ENCODE assay signal across 3 cellular contexts in the genomic region with DNA sequence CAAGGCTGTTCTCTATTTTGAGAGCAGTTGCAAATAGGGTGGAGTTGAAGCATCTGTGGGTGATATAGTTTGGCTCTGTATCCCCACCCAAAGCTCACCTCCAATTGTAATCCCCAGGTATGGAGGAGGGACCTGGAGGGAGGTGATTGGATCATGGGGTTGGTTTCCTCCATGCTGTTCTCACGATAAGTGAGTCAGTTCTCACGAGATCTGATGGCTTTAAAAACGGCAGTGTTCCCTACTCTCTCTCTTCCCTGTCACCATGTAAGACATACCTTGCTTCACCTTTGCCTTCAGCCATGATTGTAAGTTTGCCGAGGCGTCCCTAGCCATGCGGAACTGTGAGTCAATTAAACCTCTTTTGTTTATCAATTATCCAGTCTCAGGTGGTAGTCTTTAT.
TF ChIP-seq lines count a peak whose summit lies in the region.

No MANE protein-coding gene starts in this region.

TF ChIP-seq in SK-N-SH, 30 proteins besides CTCF, POLR2A, EP300 and RAD21 (continued from another document and continues in another):
- TF ChIP-seq, protein P1, sequence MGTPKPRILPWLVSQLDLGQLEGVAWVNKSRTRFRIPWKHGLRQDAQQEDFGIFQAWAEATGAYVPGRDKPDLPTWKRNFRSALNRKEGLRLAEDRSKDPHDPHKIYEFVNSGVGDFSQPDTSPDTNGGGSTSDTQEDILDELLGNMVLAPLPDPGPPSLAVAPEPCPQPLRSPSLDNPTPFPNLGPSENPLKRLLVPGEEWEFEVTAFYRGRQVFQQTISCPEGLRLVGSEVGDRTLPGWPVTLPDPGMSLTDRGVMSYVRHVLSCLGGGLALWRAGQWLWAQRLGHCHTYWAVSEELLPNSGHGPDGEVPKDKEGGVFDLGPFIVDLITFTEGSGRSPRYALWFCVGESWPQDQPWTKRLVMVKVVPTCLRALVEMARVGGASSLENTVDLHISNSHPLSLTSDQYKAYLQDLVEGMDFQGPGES (IDR thresholded peaks at IDR 0.05; ENCODE audit: low read depth, low read length), result no peak
- TF ChIP-seq GABPA (IDR thresholded peaks at IDR 0.05; ENCODE audit: low read depth) (no peak), CHD2 (IDR thresholded peaks at IDR 0.05; ENCODE audit: low read length, partially characterized antibody) (no peak), TCF12 (IDR thresholded peaks at IDR 0.05) (no peak), EZH2phosphoT487 (IDR thresholded peaks at IDR 0.05; ENCODE audit: borderline replicate concordance, low read depth) (no peak), ELF1 (IDR thresholded peaks at IDR 0.05) (no peak), GATA2 (CRISPR knock-in tag; IDR thresholded peaks at IDR 0.05) (no peak), NFIC (IDR thresholded peaks at IDR 0.05; ENCODE audit: borderline replicate concordance) (no peak), NRF1 (IDR thresholded peaks at IDR 0.05; ENCODE audit: low read depth, low read length) (no peak), RCOR1 (IDR thresholded peaks at IDR 0.05; ENCODE audit: low read length) (no peak), SMC3 (IDR thresholded peaks at IDR 0.05; ENCODE audit: low read depth, low read length) (no peak), RFX5 (IDR thresholded peaks at IDR 0.05; ENCODE audit: low read length) (no peak), POLR2AphosphoS5 (IDR thresholded peaks at IDR 0.05; ENCODE audit: low read depth, low read length) (no peak)
- TF ChIP-seq, protein P2, sequence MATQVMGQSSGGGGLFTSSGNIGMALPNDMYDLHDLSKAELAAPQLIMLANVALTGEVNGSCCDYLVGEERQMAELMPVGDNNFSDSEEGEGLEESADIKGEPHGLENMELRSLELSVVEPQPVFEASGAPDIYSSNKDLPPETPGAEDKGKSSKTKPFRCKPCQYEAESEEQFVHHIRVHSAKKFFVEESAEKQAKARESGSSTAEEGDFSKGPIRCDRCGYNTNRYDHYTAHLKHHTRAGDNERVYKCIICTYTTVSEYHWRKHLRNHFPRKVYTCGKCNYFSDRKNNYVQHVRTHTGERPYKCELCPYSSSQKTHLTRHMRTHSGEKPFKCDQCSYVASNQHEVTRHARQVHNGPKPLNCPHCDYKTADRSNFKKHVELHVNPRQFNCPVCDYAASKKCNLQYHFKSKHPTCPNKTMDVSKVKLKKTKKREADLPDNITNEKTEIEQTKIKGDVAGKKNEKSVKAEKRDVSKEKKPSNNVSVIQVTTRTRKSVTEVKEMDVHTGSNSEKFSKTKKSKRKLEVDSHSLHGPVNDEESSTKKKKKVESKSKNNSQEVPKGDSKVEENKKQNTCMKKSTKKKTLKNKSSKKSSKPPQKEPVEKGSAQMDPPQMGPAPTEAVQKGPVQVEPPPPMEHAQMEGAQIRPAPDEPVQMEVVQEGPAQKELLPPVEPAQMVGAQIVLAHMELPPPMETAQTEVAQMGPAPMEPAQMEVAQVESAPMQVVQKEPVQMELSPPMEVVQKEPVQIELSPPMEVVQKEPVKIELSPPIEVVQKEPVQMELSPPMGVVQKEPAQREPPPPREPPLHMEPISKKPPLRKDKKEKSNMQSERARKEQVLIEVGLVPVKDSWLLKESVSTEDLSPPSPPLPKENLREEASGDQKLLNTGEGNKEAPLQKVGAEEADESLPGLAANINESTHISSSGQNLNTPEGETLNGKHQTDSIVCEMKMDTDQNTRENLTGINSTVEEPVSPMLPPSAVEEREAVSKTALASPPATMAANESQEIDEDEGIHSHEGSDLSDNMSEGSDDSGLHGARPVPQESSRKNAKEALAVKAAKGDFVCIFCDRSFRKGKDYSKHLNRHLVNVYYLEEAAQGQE (IDR thresholded peaks at IDR 0.05; ENCODE audit: low read depth, low read length), result no peak
- TF ChIP-seq, protein P3, sequence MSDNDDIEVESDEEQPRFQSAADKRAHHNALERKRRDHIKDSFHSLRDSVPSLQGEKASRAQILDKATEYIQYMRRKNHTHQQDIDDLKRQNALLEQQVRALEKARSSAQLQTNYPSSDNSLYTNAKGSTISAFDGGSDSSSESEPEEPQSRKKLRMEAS (IDR thresholded peaks at IDR 0.05; ENCODE audit: low read depth), result no peak
- TF ChIP-seq, protein P4, sequence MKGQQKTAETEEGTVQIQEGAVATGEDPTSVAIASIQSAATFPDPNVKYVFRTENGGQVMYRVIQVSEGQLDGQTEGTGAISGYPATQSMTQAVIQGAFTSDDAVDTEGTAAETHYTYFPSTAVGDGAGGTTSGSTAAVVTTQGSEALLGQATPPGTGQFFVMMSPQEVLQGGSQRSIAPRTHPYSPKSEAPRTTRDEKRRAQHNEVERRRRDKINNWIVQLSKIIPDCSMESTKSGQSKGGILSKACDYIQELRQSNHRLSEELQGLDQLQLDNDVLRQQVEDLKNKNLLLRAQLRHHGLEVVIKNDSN (IDR thresholded peaks at IDR 0.05; ENCODE audit: borderline replicate concordance, low read depth), result no peak

TF ChIP-seq in SK-N-SH treated with all-trans-retinoic acid at 6 μM for 48 hours, 23 proteins besides CTCF, POLR2A, EP300 and RAD21 (continued from another document):
- TF ChIP-seq, protein P5, sequence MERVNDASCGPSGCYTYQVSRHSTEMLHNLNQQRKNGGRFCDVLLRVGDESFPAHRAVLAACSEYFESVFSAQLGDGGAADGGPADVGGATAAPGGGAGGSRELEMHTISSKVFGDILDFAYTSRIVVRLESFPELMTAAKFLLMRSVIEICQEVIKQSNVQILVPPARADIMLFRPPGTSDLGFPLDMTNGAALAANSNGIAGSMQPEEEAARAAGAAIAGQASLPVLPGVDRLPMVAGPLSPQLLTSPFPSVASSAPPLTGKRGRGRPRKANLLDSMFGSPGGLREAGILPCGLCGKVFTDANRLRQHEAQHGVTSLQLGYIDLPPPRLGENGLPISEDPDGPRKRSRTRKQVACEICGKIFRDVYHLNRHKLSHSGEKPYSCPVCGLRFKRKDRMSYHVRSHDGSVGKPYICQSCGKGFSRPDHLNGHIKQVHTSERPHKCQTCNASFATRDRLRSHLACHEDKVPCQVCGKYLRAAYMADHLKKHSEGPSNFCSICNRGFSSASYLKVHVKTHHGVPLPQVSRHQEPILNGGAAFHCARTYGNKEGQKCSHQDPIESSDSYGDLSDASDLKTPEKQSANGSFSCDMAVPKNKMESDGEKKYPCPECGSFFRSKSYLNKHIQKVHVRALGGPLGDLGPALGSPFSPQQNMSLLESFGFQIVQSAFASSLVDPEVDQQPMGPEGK (CRISPR knock-in tag; IDR thresholded peaks at IDR 0.05; ENCODE audit: borderline replicate concordance), result no peak

TF ChIP-seq in HCT116, 20 proteins besides CTCF, POLR2A, EP300 and RAD21 (continued from another document):
- TF ChIP-seq, protein P3 (IDR thresholded peaks at IDR 0.05), result no peak
- no peak for TF ChIP-seq EZH2 (IDR thresholded peaks at IDR 0.05)
- no peak for TF ChIP-seq FOSL1 (IDR thresholded peaks at IDR 0.05; ENCODE audit: low read depth)
